ENCODE assay signal across 8 cellular contexts in genomic region chr6:126170875-126171489, GRCh38.
DNase-seq lines count a peak whose midpoint lies in the region; ATAC-seq and TF ChIP-seq lines count a peak whose summit lies in the region.

No MANE protein-coding gene starts in this region.

- no peaks in the 10 kb centered on the region for H3K27me3 ChIP-seq in Panc1 (ENCODE audit: control insufficient read depth, insufficient read depth, low read length)

- no peak overlapping the region for H3K4me3 ChIP-seq in Panc1 (ENCODE audit: low read depth in 2 of 2, low read length in 2 of 2)
- H3K4me3 ChIP-seq in fibroblast of mammary gland (ENCODE audit: control insufficient read depth, low read depth, low read length), result no peak overlapping the region
- no peak overlapping the region for H3K4me3 ChIP-seq in coronary artery

- H3K4me1 ChIP-seq in Panc1 (ENCODE audit: control insufficient read depth, insufficient read depth, low read length), result no peaks in the 10 kb centered on the region

- DNase-seq in NCI-H1694 (lab: John Stamatoyannopoulos, UW) (peak; percentile 9), NCI-H1694 treated with DMSO at 0.1 percent for 48 hours (lab: John Stamatoyannopoulos, UW) (no peak), Panc1 (ENCODE audit: low read depth, low spot score) (no peak), fibroblast of mammary gland (ENCODE audit: low read depth) (peak; percentile 38), coronary artery (ENCODE audit: low spot score) (no peak)
- no peak for DNase-seq in activated CD4-positive, CD25-positive, alpha-beta regulatory T cell treated with anti-CD3 and anti-CD28 coated beads, Interleukin-2, amount 50 U/mL, for 72 hours

- H3K27ac ChIP-seq in Panc1 (ENCODE audit: low read length) (no peak overlapping the region), coronary artery (no peak overlapping the region)

- no peaks in the 10 kb centered on the region for H3K36me3 ChIP-seq in Panc1 (ENCODE audit: control insufficient read depth, insufficient read depth, low read length)

- ATAC-seq in GM19324 (IDR thresholded peaks at IDR 0.05; ENCODE audit: low FRiP score, unreplicated experiment) (peak; percentile 70), HG03108 (IDR thresholded peaks at IDR 0.05; ENCODE audit: unreplicated experiment) (peak; percentile 81), Panc1 (no peak)

- CTCF ChIA-PET in Panc1 (lab: Charles Lee), result no interaction called here

- TF ChIP-seq CTCF in Panc1 (IDR thresholded peaks at IDR 0.05), result peak; percentile 68; the same call in 1 of the 2 replicates
- TF ChIP-seq CTCF in fibroblast of mammary gland (conservative IDR thresholded peaks at IDR 0.05; ENCODE audit: control insufficient read depth, insufficient read depth, low read depth, low read length), result peak; percentile 58
- no peak for TF ChIP-seq CTCF in coronary artery (IDR thresholded peaks at IDR 0.05)

- BruUV-seq in Panc1 (replicated peaks; lab: Mats Ljungman, UMichigan), result no TSS peak

- intact Hi-C loops in Panc1 (cut with micrococcal nuclease; ENCODE audit: unreplicated experiment), result no loop called here

- H3K9me3 ChIP-seq in Panc1 (ENCODE audit: control insufficient read depth, insufficient read depth, low read depth, low read length), result no peaks in the 10 kb centered on the region

- in situ Hi-C loops in Panc1 (cut with HindIII; ENCODE audit: low pct_unique_long_range_greater_than_20kb, low sequenced_read_pairs), result no loop called here

- POLR2A ChIA-PET in Panc1 (lab: Charles Lee), result no interaction called here

Comparison
In these comparisons a context has a peak if more than half of its experiments do, and no peak if none do; other contexts are left out.
1. DNase-seq: peak in NCI-H1694 (single experiment) and fibroblast of mammary gland (single experiment); none in NCI-H1694 treated with DMSO at 0.1 percent for 48 hours (single experiment), Panc1 (single experiment), coronary artery (single experiment) and activated CD4-positive, CD25-positive, alpha-beta regulatory T cell treated with anti-CD3 and anti-CD28 coated beads, Interleukin-2, amount 50 U/mL, for 72 hours (single experiment).